1 cellular context compared by ENCODE assay signal in genomic region chr1:30129421-30130055, GRCh38.
TF ChIP-seq lines count a peak whose summit lies in the region.

No MANE protein-coding gene starts in this region.

TF ChIP-seq in H1, 55 proteins besides CTCF, POLR2A, EP300 and RAD21 (continued from another document):
- no peak for TF ChIP-seq USF2 (IDR thresholded peaks at IDR 0.05; ENCODE audit: low read length)
- TF ChIP-seq NRF1 (IDR thresholded peaks at IDR 0.05; ENCODE audit: low read depth, low read length) = no peak
- no peak for TF ChIP-seq YY1 (IDR thresholded peaks at IDR 0.05; ENCODE audit: low read depth, low read length)
- TF ChIP-seq CREB1 (IDR thresholded peaks at IDR 0.05) = no peak
- no peak for TF ChIP-seq ZNF274 (IDR thresholded peaks at IDR 0.05; ENCODE audit: borderline replicate concordance, extremely low read depth, low read length)
- TF ChIP-seq TEAD4 (IDR thresholded peaks at IDR 0.05; ENCODE audit: low read depth, low read length) = no peak
- TF ChIP-seq ASH2L (IDR thresholded peaks at IDR 0.05; ENCODE audit: low read length) = no peak
- no peak for TF ChIP-seq POLR2AphosphoS5 (IDR thresholded peaks at IDR 0.05; ENCODE audit: low read depth, low read length)
- TF ChIP-seq SUZ12 (IDR thresholded peaks at IDR 0.05; ENCODE audit: low read length) = no peak
- TF ChIP-seq RXRA (IDR thresholded peaks at IDR 0.05; ENCODE audit: insufficient read depth, low read depth, low read length) = no peak
- TF ChIP-seq JUND (IDR thresholded peaks at IDR 0.05; ENCODE audit: low read length) = no peak
- no peak for TF ChIP-seq KDM5A (IDR thresholded peaks at IDR 0.05; ENCODE audit: low read length)
